ENCODE assay signal across 1 cellular context in genomic region chr7:128476402-128477335, GRCh38.
TF ChIP-seq lines count a peak whose summit lies in the region.
"Not testable (repeated sequence)": the region's sequence is repeated elsewhere in the genome, so short reads cannot be mapped to it uniquely, and the experiment has no call there.

A gene with protein sequence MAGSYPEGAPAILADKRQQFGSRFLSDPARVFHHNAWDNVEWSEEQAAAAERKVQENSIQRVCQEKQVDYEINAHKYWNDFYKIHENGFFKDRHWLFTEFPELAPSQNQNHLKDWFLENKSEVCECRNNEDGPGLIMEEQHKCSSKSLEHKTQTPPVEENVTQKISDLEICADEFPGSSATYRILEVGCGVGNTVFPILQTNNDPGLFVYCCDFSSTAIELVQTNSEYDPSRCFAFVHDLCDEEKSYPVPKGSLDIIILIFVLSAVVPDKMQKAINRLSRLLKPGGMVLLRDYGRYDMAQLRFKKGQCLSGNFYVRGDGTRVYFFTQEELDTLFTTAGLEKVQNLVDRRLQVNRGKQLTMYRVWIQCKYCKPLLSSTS (plus strand): TSS chr7:128476748. CDS start chr7:128476766, 18 bp downstream.

TF ChIP-seq in K562, 482 proteins besides CTCF, POLR2A, EP300 and RAD21 (continued from another document and continues in another):
- TF ChIP-seq POLR2B (IDR thresholded peaks at IDR 0.05; ENCODE audit: low read depth, partially characterized antibody): peak; percentile 90
- TF ChIP-seq NFIC (IDR thresholded peaks at IDR 0.05): peak; percentile 51; the same call in 1 of the 2 replicates
- TF ChIP-seq, protein P1, sequence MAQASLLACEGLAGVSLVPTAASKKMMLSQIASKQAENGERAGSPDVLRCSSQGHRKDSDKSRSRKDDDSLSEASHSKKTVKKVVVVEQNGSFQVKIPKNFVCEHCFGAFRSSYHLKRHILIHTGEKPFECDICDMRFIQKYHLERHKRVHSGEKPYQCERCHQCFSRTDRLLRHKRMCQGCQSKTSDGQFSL (CRISPR knock-in tag; IDR thresholded peaks at IDR 0.05): 0 out of 2 replicates have a peak, but pooled peaks have one; percentile 44
- TF ChIP-seq, protein P1 (tag; IDR thresholded peaks at IDR 0.05): not testable (repeated sequence)
- peak; percentile 72; the same call in 1 of the 2 replicates for TF ChIP-seq ZNF589 (CRISPR knock-in tag; IDR thresholded peaks at IDR 0.05; ENCODE audit: low read depth)
- 0 out of 2 replicates have a peak, but pooled peaks have one; percentile 67 for TF ChIP-seq ZNF695 (CRISPR knock-in tag; IDR thresholded peaks at IDR 0.05)
- peak; percentile 51 for TF ChIP-seq HNRNPLL (IDR thresholded peaks at IDR 0.05; ENCODE audit: low read depth, low read length, poor library complexity, severe bottlenecking)
- TF ChIP-seq PHF21A (IDR thresholded peaks at IDR 0.05; ENCODE audit: borderline replicate concordance, low read depth): peak; percentile 51; the same call in 1 of the 2 replicates
- TF ChIP-seq, protein P2, sequence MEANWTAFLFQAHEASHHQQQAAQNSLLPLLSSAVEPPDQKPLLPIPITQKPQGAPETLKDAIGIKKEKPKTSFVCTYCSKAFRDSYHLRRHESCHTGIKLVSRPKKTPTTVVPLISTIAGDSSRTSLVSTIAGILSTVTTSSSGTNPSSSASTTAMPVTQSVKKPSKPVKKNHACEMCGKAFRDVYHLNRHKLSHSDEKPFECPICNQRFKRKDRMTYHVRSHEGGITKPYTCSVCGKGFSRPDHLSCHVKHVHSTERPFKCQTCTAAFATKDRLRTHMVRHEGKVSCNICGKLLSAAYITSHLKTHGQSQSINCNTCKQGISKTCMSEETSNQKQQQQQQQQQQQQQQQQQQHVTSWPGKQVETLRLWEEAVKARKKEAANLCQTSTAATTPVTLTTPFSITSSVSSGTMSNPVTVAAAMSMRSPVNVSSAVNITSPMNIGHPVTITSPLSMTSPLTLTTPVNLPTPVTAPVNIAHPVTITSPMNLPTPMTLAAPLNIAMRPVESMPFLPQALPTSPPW (CRISPR knock-in tag; IDR thresholded peaks at IDR 0.05): 0 out of 2 replicates have a peak, but pooled peaks have one; percentile 59
- peak; percentile 80; the same call in 1 of the 2 replicates for TF ChIP-seq PHF8 (IDR thresholded peaks at IDR 0.05; ENCODE audit: borderline replicate concordance, low read length)
- TF ChIP-seq ATF1 (CRISPR knock-in tag; IDR thresholded peaks at IDR 0.05); JUN (CRISPR knock-in tag; IDR thresholded peaks at IDR 0.05; ENCODE audit: borderline replicate concordance): not testable (repeated sequence)
- TF ChIP-seq ATF1 (tag; IDR thresholded peaks at IDR 0.05): peak; percentile 88
- TF ChIP-seq, protein P3, sequence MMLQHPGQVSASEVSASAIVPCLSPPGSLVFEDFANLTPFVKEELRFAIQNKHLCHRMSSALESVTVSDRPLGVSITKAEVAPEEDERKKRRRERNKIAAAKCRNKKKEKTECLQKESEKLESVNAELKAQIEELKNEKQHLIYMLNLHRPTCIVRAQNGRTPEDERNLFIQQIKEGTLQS (IDR thresholded peaks at IDR 0.05): peak; percentile 22; the same call in 1 of the 2 replicates
- TF ChIP-seq, protein P3 (CRISPR knock-in tag; conservative IDR thresholded peaks at IDR 0.05): peak; percentile 87
- 0 out of 2 replicates have a peak, but pooled peaks have one; percentile 73 for TF ChIP-seq GABPB2 (CRISPR knock-in tag; conservative IDR thresholded peaks at IDR 0.05)
- TF ChIP-seq BRD9 (IDR thresholded peaks at IDR 0.05; ENCODE audit: low read depth, partially characterized antibody): peak; percentile 64
- peak; percentile 98; the same call in 1 of the 2 replicates for TF ChIP-seq KAT7 (CRISPR knock-in tag; IDR thresholded peaks at IDR 0.05; ENCODE audit: borderline replicate concordance)
- TF ChIP-seq ATF7 (IDR thresholded peaks at IDR 0.05): peak; percentile 72; the same call in 1 of the 2 replicates
- peak in 1 of 2 experiments; percentile 76 for TF ChIP-seq AFF1 (IDR thresholded peaks at IDR 0.05; ENCODE audit: low read depth in 1 of 2, partially characterized antibody in 2 of 2)
- peak; percentile 76 to 91 for TF ChIP-seq MNT (conservative IDR thresholded peaks at IDR 0.05)
- TF ChIP-seq, protein P4, sequence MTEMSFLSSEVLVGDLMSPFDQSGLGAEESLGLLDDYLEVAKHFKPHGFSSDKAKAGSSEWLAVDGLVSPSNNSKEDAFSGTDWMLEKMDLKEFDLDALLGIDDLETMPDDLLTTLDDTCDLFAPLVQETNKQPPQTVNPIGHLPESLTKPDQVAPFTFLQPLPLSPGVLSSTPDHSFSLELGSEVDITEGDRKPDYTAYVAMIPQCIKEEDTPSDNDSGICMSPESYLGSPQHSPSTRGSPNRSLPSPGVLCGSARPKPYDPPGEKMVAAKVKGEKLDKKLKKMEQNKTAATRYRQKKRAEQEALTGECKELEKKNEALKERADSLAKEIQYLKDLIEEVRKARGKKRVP (CRISPR knock-in tag; IDR thresholded peaks at IDR 0.05): 0 out of 2 replicates have a peak, but pooled peaks have one; percentile 11
- TF ChIP-seq SMARCE1 (IDR thresholded peaks at IDR 0.05): peak; percentile 69
- TF ChIP-seq MAX (CRISPR knock-in tag; IDR thresholded peaks at IDR 0.05): peak; percentile 91
- TF ChIP-seq FOXA3 (CRISPR knock-in tag; conservative IDR thresholded peaks at IDR 0.05 in 1 of 2, IDR thresholded peaks at IDR 0.05 in 1 of 2): peak in 1 of 2 experiments; percentile 67; a peak in 1 of 4 replicates
- TF ChIP-seq TAF7 (tag; IDR thresholded peaks at IDR 0.05): peak; percentile 62
- TF ChIP-seq, protein P5, sequence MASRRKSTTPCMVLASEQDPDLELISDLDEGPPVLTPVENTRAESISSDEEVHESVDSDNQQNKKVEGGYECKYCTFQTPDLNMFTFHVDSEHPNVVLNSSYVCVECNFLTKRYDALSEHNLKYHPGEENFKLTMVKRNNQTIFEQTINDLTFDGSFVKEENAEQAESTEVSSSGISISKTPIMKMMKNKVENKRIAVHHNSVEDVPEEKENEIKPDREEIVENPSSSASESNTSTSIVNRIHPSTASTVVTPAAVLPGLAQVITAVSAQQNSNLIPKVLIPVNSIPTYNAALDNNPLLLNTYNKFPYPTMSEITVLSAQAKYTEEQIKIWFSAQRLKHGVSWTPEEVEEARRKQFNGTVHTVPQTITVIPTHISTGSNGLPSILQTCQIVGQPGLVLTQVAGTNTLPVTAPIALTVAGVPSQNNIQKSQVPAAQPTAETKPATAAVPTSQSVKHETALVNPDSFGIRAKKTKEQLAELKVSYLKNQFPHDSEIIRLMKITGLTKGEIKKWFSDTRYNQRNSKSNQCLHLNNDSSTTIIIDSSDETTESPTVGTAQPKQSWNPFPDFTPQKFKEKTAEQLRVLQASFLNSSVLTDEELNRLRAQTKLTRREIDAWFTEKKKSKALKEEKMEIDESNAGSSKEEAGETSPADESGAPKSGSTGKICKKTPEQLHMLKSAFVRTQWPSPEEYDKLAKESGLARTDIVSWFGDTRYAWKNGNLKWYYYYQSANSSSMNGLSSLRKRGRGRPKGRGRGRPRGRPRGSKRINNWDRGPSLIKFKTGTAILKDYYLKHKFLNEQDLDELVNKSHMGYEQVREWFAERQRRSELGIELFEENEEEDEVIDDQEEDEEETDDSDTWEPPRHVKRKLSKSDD (conservative IDR thresholded peaks at IDR 0.05; ENCODE audit: low read length): 0 out of 2 replicates have a peak, but pooled peaks have one; percentile 35
- TF ChIP-seq, protein P6, sequence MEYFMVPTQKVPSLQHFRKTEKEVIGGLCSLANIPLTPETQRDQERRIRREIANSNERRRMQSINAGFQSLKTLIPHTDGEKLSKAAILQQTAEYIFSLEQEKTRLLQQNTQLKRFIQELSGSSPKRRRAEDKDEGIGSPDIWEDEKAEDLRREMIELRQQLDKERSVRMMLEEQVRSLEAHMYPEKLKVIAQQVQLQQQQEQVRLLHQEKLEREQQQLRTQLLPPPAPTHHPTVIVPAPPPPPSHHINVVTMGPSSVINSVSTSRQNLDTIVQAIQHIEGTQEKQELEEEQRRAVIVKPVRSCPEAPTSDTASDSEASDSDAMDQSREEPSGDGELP (CRISPR knock-in tag; IDR thresholded peaks at IDR 0.05; ENCODE audit: borderline replicate concordance): peak; percentile 91
- peak; percentile 84; the same call in 1 of the 2 replicates for TF ChIP-seq NKRF (IDR thresholded peaks at IDR 0.05; ENCODE audit: borderline replicate concordance)
- TF ChIP-seq TAF1 (IDR thresholded peaks at IDR 0.05; ENCODE audit: control insufficient read depth, extremely low read depth, insufficient read depth, low read length, severe bottlenecking): peak; percentile 92
- TF ChIP-seq JUN (IDR thresholded peaks at IDR 0.05; ENCODE audit: borderline replicate concordance, low read depth, low read length): peak; percentile 25; the same call in 1 of the 2 replicates
- TF ChIP-seq ZKSCAN1 (IDR thresholded peaks at IDR 0.05; ENCODE audit: low read depth, low read length): peak; percentile 45; the same call in 1 of the 2 replicates
